In the genomic region with DNA sequence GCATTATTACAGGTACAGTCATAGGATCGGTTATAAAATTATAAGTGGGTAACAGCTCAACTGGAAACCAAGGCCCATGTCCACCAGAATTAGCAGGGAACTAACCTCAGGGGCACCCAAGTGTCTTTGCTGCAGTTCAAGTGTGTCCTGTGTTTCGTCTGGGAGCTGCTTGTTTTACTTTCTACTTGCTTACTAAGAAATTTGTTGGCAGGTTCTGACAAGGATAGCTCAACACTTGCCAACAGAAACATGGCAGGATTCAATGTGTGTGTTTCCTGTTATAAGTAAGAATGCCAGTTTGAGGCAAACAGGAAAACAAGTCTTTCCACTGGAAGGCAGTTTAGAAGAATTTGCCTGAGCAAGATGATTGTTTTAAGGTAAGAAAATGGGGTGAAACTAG, we compare ENCODE assay signal across 16 cellular contexts.
DNase-seq lines count a peak whose midpoint lies in the region; ATAC-seq lines count a peak whose summit lies in the region.
"Had no signal": no experiment of that assay in that cellular context is flagged by ENCODE, and none has a peak within 500 bp of the region (broad histone marks: within the 10 kb centered on the region; RNA-seq: fewer than 3 reads in every experiment).

No MANE protein-coding gene starts in this region.

- ATAC-seq in HG02973 (IDR thresholded peaks at IDR 0.05; ENCODE audit: unreplicated experiment) (no peak), HG02870 (IDR thresholded peaks at IDR 0.05; ENCODE audit: unreplicated experiment) (no peak)
- ATAC-seq: GM12878, HepG2 had no signal

- peak; percentile 25 for DNase-seq in EH (ENCODE audit: low read depth)
- peak; percentile 85 for DNase-seq in astrocyte of the hippocampus (ENCODE audit: low read depth, low spot score)
- DNase-seq in fibroblast of peridontal ligament (ENCODE audit: extremely low read depth): peak; percentile 48
- peak; percentile 54 for DNase-seq in pons (ENCODE audit: low spot score)
- DNase-seq in DMS53 (lab: John Stamatoyannopoulos, UW): no peak
- no peak for DNase-seq in SKM-1 (lab: John Stamatoyannopoulos, UW; ENCODE audit: unreplicated experiment)
- DNase-seq: activated CD4-positive, alpha-beta memory T cell treated with anti-CD3 and anti-CD28 coated beads for 36 hours; EL; NCI-H1105; NCI-H2171 treated with DMSO at 0.1 percent for 48 hours; posterior cingulate gyrus; SJCRH30 had no signal

Comparison
In these comparisons a context has a peak if more than half of its experiments do, and no peak if none do; other contexts are left out.
1. DNase-seq: peak in EH (single experiment), astrocyte of the hippocampus (single experiment), fibroblast of peridontal ligament (single experiment) and pons (single experiment); none in DMS53 (single experiment) and SKM-1 (single experiment).